15 cellular contexts compared by ENCODE assay signal in genomic region chr7:151117565-151117964, GRCh38. TPM values are rescaled to one million over a fixed set of nuclear protein-coding genes. Genes with fewer than 3 reads are reported as not detected.
DNase-seq lines count a peak whose midpoint lies in the region; ATAC-seq, FAIRE-seq and TF ChIP-seq lines count a peak whose summit lies in the region.
"Had no signal": no experiment of that assay in that cellular context is flagged by ENCODE, and none has a peak within 500 bp of the region (broad histone marks: within the 10 kb centered on the region; RNA-seq: fewer than 3 reads in every experiment).

No MANE protein-coding gene starts in this region.

- POLR2A ChIA-PET in HepG2 (lab: Yijun Ruan, JAX), result no interaction called here

- peaks cover 8% of the 10 kb centered on the region for H3K79me2 ChIP-seq in HepG2 (ENCODE audit: insufficient read depth, low read length)
- peaks cover 72% of the 10 kb centered on the region for H3K79me2 ChIP-seq in mammary epithelial cell (ENCODE audit: insufficient read depth, low read length)

- H3K9me3 Mint-ChIP-seq in endothelial cell (ENCODE audit: unreplicated experiment), result no peaks in the 10 kb centered on the region
- H3K9me3 Mint-ChIP-seq: dendritic cell treated with granulocyte-macrophage colony-stimulating factor and Interleukin-4, amounts not matched to agents 40 ng/mL and 50 ng/mL, for 4 days had no signal

- H3K27ac ChIP-seq in HepG2 (ENCODE audit: extremely low read length, insufficient read depth, low read length) (no peak overlapping the region), right lobe of liver (no peak overlapping the region), mammary epithelial cell (ENCODE audit: insufficient read depth, low read depth, low read length) (no peak overlapping the region)
- H3K27ac ChIP-seq: spleen, WERI-Rb-1 had no signal

- ATAC-seq in HepG2 (no peak), right lobe of liver (no peak), GM21529 (IDR thresholded peaks at IDR 0.05; ENCODE audit: unreplicated experiment) (no peak)

- H4K20me1 ChIP-seq in HepG2 (ENCODE audit: insufficient read depth, low read length), result peaks cover 17% of the 10 kb centered on the region; the same call in 1 of the 2 replicates
- H4K20me1 ChIP-seq in mammary epithelial cell (ENCODE audit: insufficient read depth, low read length), result peaks cover 2% of the 10 kb centered on the region

- intact Hi-C loops in HepG2 (cut with micrococcal nuclease; ENCODE audit: unreplicated experiment) (no loop called here), right lobe of liver (cut with DNase I) (no loop called here), mammary epithelial cell (cut with micrococcal nuclease) (loop anchor here (2.0 kb wide), 1 partner anchor 55 kb away; no protein-coding TSS in a partner anchor)

- BruUV-seq in HepG2 (replicated peaks; lab: Mats Ljungman, UMichigan) (TSS peak; percentile 36), mammary epithelial cell (replicated peaks; lab: Mats Ljungman, UMichigan) (no TSS peak)

- no peak overlapping the region for H3K27ac Mint-ChIP-seq in endothelial cell (ENCODE audit: unreplicated experiment)
- H3K27ac Mint-ChIP-seq: dendritic cell treated with granulocyte-macrophage colony-stimulating factor and Interleukin-4, amounts not matched to agents 40 ng/mL and 50 ng/mL, for 4 days had no signal

- no peak for TF ChIP-seq RAD21 in HepG2 (CRISPR knock-in tag; IDR thresholded peaks at IDR 0.05)

- H3K4me1 Mint-ChIP-seq in endothelial cell (ENCODE audit: unreplicated experiment), result peaks cover 30% of the 10 kb centered on the region

- H3K4me2 ChIP-seq in HepG2 (ENCODE audit: low read depth, low read length) (no peak overlapping the region), mammary epithelial cell (ENCODE audit: insufficient read depth, low read depth, low read length) (peak overlapping the region; percentile 99)

- FAIRE-seq in HepG2 (lab: Jason Lieb, UNC), result no peak

- in situ Hi-C loops in HepG2 (cut with HindIII; ENCODE audit: extremely low pct_ligation_motif_present, low pct_unique_long_range_greater_than_20kb) (no loop called here), mammary epithelial cell (cut with MboI; ENCODE audit: low sequenced_read_pairs in 2 of 2) (no loop called here)

- no peak overlapping the region for H2AFZ ChIP-seq in HepG2 (ENCODE audit: low read length)
- no peak overlapping the region for H2AFZ ChIP-seq in mammary epithelial cell (ENCODE audit: low read depth, low read length)

- TF ChIP-seq CTCF in HepG2 (CRISPR knock-in tag; IDR thresholded peaks at IDR 0.05) (no peak), right lobe of liver (IDR thresholded peaks at IDR 0.05) (no peak), mammary epithelial cell (conservative IDR thresholded peaks at IDR 0.05 in 1 of 2, IDR thresholded peaks at IDR 0.05 in 1 of 2; ENCODE audit: extremely low read depth in 1 of 2, insufficient read depth in 1 of 2, low read depth in 1 of 2, low read length in 2 of 2) (no peak), endothelial cell (IDR thresholded peaks at IDR 0.05; ENCODE audit: unreplicated experiment) (no peak)

- 96% methylated on average over 5 of the region's 12 CpGs for WGBS in HepG2 (ENCODE audit: low lambda C conversion rate)
- WGBS in right lobe of liver (ENCODE audit: insufficient coverage, low coverage, low lambda C conversion rate, missing lambda C conversion rate), result no CpG with 5 or more reads among the region's 12 CpGs
- 77% methylated on average over 12 of the region's 12 CpGs for WGBS in mammary epithelial cell (ENCODE audit: low coverage, missing lambda C conversion rate)

- peaks cover 39% of the 10 kb centered on the region for H3K36me3 Mint-ChIP-seq in endothelial cell (ENCODE audit: low read depth, unreplicated experiment)

- H3K36me3 ChIP-seq in HepG2 (replicated peaks in 1 of 2; ENCODE audit: control insufficient read depth in 1 of 2, insufficient read depth in 2 of 2, low read length in 2 of 2) (peaks cover 20 to 56% of the 10 kb centered on the region in 2 experiments; a peak in 4 of 5 replicates), right lobe of liver (peaks cover 0 to 27% (median 7%) of the 10 kb centered on the region in 4 donors), mammary epithelial cell (ENCODE audit: insufficient read depth, low read length) (peaks cover 28% of the 10 kb centered on the region)

- H3K27me3 ChIP-seq in HepG2 (ENCODE audit: control insufficient read depth in 1 of 2, insufficient read depth in 2 of 2, low read length in 2 of 2) (no peaks in the 10 kb centered on the region), right lobe of liver (no peaks in the 10 kb centered on the region), mammary epithelial cell (ENCODE audit: insufficient read depth, low read length) (no peaks in the 10 kb centered on the region)

- no peak for DNase-seq in HepG2 (ENCODE audit: low spot score)
- DNase-seq in right lobe of liver, result no peak
- DNase-seq in activated CD4-positive, alpha-beta T cell treated with anti-CD3 and anti-CD28 coated beads for 4 hours, result peak; percentile 25 to 30
- DNase-seq in mammary epithelial cell, result no peak
- peak in 4 of 6 experiments; percentile 12 to 58 (median 30) for DNase-seq in stimulated activated naive CD4-positive, alpha-beta T cell (lab: John Stamatoyannopoulos, UW)
- DNase-seq in endothelial cell (ENCODE audit: low spot score), result no peak
- no peak for DNase-seq in DMS 273 treated with DMSO at 0.1 percent for 48 hours (lab: John Stamatoyannopoulos, UW)
- DNase-seq: SHP77, spleen, WERI-Rb-1 had no signal

- H3K4me1 ChIP-seq in HepG2 (ENCODE audit: insufficient read depth, low read length) (no peaks in the 10 kb centered on the region), right lobe of liver (no peaks in the 10 kb centered on the region), mammary epithelial cell (ENCODE audit: insufficient read depth, low read length) (peaks cover 31% of the 10 kb centered on the region)

- no peaks in the 10 kb centered on the region for H3K9me3 ChIP-seq in HepG2 (ENCODE audit: low read length)
- no peaks in the 10 kb centered on the region for H3K9me3 ChIP-seq in right lobe of liver
- H3K9me3 ChIP-seq in mammary epithelial cell (replicated peaks; ENCODE audit: insufficient read depth, low read length), result no peaks in the 10 kb centered on the region
- H3K9me3 ChIP-seq: spleen had no signal

- H3K27me3 Mint-ChIP-seq in endothelial cell (ENCODE audit: unreplicated experiment), result peaks cover 23% of the 10 kb centered on the region

- H3K4me3 Mint-ChIP-seq in endothelial cell (ENCODE audit: unreplicated experiment), result no peak overlapping the region
- H3K4me3 Mint-ChIP-seq: dendritic cell treated with granulocyte-macrophage colony-stimulating factor and Interleukin-4, amounts not matched to agents 40 ng/mL and 50 ng/mL, for 4 days had no signal

- H3K4me3 ChIP-seq in HepG2 (replicated peaks in 1 of 3; ENCODE audit: insufficient read depth in 1 of 3, low read depth in 2 of 3, low read length in 3 of 3) (no peak overlapping the region), right lobe of liver (no peak overlapping the region), mammary epithelial cell (replicated peaks in 1 of 3; ENCODE audit: insufficient read depth in 1 of 3, low read depth in 2 of 3, low read length in 3 of 3) (peak overlapping the region in 1 of 3 experiments; percentile 64)
- H3K4me3 ChIP-seq: spleen had no signal

- H3K9ac ChIP-seq in HepG2 (ENCODE audit: insufficient read depth, low read depth, low read length) (no peak overlapping the region), mammary epithelial cell (ENCODE audit: insufficient read depth, low read length) (no peak overlapping the region)

- CTCF ChIA-PET in HepG2 (lab: Yijun Ruan, JAX; ENCODE audit: low intra/inter-chr PET ratio, low total read pairs), result no interaction called here
- CTCF ChIA-PET in mammary epithelial cell (lab: Charles Lee; ENCODE audit: low non-redundant PET), result no interaction called here

- dilution Hi-C loops in mammary epithelial cell (cut with HindIII; ENCODE audit: low sequenced_read_pairs), result no loop called here

- TF ChIP-seq POLR2A in HepG2 (IDR thresholded peaks at IDR 0.05; ENCODE audit: insufficient read depth in 1 of 2, low read depth in 2 of 2, low read length in 2 of 2) (no peak), right lobe of liver (IDR thresholded peaks at IDR 0.05) (no peak)

- TF ChIP-seq EP300 in HepG2 (IDR thresholded peaks at IDR 0.05; ENCODE audit: low read depth in 2 of 2, low read length in 2 of 2), result no peak
- no peak for TF ChIP-seq EP300 in HepG2 (CRISPR knock-in tag; IDR thresholded peaks at IDR 0.05; ENCODE audit: borderline replicate concordance)

RNA-seq across cellular contexts. Expression of gene AGAP3, which starts 31.3 kb away (rescaled TPM):
- 24.9 and 31.3 TPM in 2 replicates for total RNA-seq in HepG2 (2016; rRNA removed; fragmentation: Illumina TruSeq; extraction: Trizol)
- total RNA-seq in HepG2 (2016; cell fraction: cytosol; rRNA removed; fragmentation: Illumina TruSeq; extraction: Trizol; ENCODE audit: low read depth), result 26.6 and 28.2 TPM in 2 replicates
- total RNA-seq in HepG2 (2016; cell fraction: insoluble cytoplasmic fraction; rRNA removed; fragmentation: Illumina TruSeq; extraction: Trizol), result 24.2 and 30.5 TPM in 2 replicates
- 34.8 and 39.9 TPM in 2 replicates for total RNA-seq in HepG2 (2016; cell fraction: membrane; rRNA removed; fragmentation: Illumina TruSeq; extraction: Trizol)
- 26.5 and 31.8 TPM in 2 replicates for total RNA-seq in HepG2 (2016; cell fraction: nucleus; rRNA removed; fragmentation: Illumina TruSeq; extraction: Trizol)
- 61.4 and 62.0 TPM in 2 replicates for polyA plus RNA-seq in HepG2 (2011; rRNA removed)
- 54.9 and 70.5 TPM in 2 replicates for polyA plus RNA-seq in HepG2 (2011; cell fraction: cytosol; rRNA removed)
- 255 and 313 TPM in 2 replicates for polyA plus RNA-seq in HepG2 (2011; cell fraction: nucleus; rRNA removed)
- 46.4 and 66.8 TPM in 2 replicates for polyA plus RNA-seq in HepG2 (2012)
- 23.3 and 25.2 TPM in 2 replicates for polyA plus RNA-seq in HepG2 (2016; cell fraction: cytosol; fragmentation: Illumina TruSeq; extraction: Trizol; ENCODE audit: low read depth)
- polyA plus RNA-seq in HepG2 (2016; cell fraction: insoluble cytoplasmic fraction; fragmentation: Illumina TruSeq; extraction: Trizol; ENCODE audit: low read depth), result 36.6 and 44.9 TPM in 2 replicates
- 48.3 and 57.9 TPM in 2 replicates for polyA plus RNA-seq in HepG2 (2016; cell fraction: membrane; fragmentation: Illumina TruSeq; extraction: Trizol; ENCODE audit: low read depth)
- 94.3 and 94.4 TPM in 2 replicates for polyA plus RNA-seq in HepG2 (2016; cell fraction: nucleus; fragmentation: Illumina TruSeq; extraction: Trizol; ENCODE audit: insufficient read depth, low read depth)
- polyA minus RNA-seq in HepG2 (2011; rRNA and poly(A)+ RNA removed; ENCODE audit: low replicate concordance), result 70.7 and 91.8 TPM in 2 replicates
- polyA minus RNA-seq in HepG2 (2011; cell fraction: cytosol; rRNA and poly(A)+ RNA removed), result 43.3 and 46.7 TPM in 2 replicates
- polyA minus RNA-seq in HepG2 (2011; cell fraction: nucleus; rRNA and poly(A)+ RNA removed), result 71.4 and 81.1 TPM in 2 replicates
- total RNA-seq in right lobe of liver, result 10 to 100 TPM; 36.3 to 44.3 (median 39.5) TPM
- 100 to 1,000 TPM; 118 to 163 TPM for total RNA-seq in mammary epithelial cell
- 91.6 TPM for polyA plus RNA-seq in mammary epithelial cell
- 114 TPM for polyA minus RNA-seq in mammary epithelial cell
- total RNA-seq in endothelial cell (ENCODE audit: unreplicated experiment), result 206 TPM

RNA-seq across cellular contexts. Expression of gene TMUB1, which starts 34.3 kb away (rescaled TPM):
- total RNA-seq in HepG2 (2016; rRNA removed; fragmentation: Illumina TruSeq; extraction: Trizol) (31.8 and 51.6 TPM in 2 replicates), right lobe of liver (10 to 100 TPM; 27.7 to 63.1 (median 41.8) TPM), mammary epithelial cell (10 to 100 TPM; 16.8 to 38.1 TPM), endothelial cell (ENCODE audit: unreplicated experiment) (40.8 TPM)
- 65.7 and 75.8 TPM in 2 replicates for total RNA-seq in HepG2 (2016; cell fraction: cytosol; rRNA removed; fragmentation: Illumina TruSeq; extraction: Trizol; ENCODE audit: low read depth)
- 32.2 and 52.0 TPM in 2 replicates for total RNA-seq in HepG2 (2016; cell fraction: insoluble cytoplasmic fraction; rRNA removed; fragmentation: Illumina TruSeq; extraction: Trizol)
- 89.1 and 106 TPM in 2 replicates for total RNA-seq in HepG2 (2016; cell fraction: membrane; rRNA removed; fragmentation: Illumina TruSeq; extraction: Trizol)
- total RNA-seq in HepG2 (2016; cell fraction: nucleus; rRNA removed; fragmentation: Illumina TruSeq; extraction: Trizol), result 25.0 and 26.7 TPM in 2 replicates
- polyA plus RNA-seq in HepG2 (2011; rRNA removed) (44.8 and 47.8 TPM in 2 replicates), mammary epithelial cell (28.4 TPM)
- 27.8 and 54.6 TPM in 2 replicates for polyA plus RNA-seq in HepG2 (2011; cell fraction: cytosol; rRNA removed)
- polyA plus RNA-seq in HepG2 (2011; cell fraction: nucleus; rRNA removed), result 66.5 and 75.5 TPM in 2 replicates
- polyA plus RNA-seq in HepG2 (2012), result 33.8 and 40.3 TPM in 2 replicates
- polyA plus RNA-seq in HepG2 (2016; cell fraction: cytosol; fragmentation: Illumina TruSeq; extraction: Trizol; ENCODE audit: low read depth), result 123 and 138 TPM in 2 replicates
- 51.6 and 55.5 TPM in 2 replicates for polyA plus RNA-seq in HepG2 (2016; cell fraction: insoluble cytoplasmic fraction; fragmentation: Illumina TruSeq; extraction: Trizol; ENCODE audit: low read depth)
- polyA plus RNA-seq in HepG2 (2016; cell fraction: membrane; fragmentation: Illumina TruSeq; extraction: Trizol; ENCODE audit: low read depth), result 146 and 154 TPM in 2 replicates
- polyA plus RNA-seq in HepG2 (2016; cell fraction: nucleus; fragmentation: Illumina TruSeq; extraction: Trizol; ENCODE audit: insufficient read depth, low read depth), result 85.5 and 89.1 TPM in 2 replicates
- 5.6 and 25.8 TPM in 2 replicates for polyA minus RNA-seq in HepG2 (2011; rRNA and poly(A)+ RNA removed; ENCODE audit: low replicate concordance)
- polyA minus RNA-seq in HepG2 (2011; cell fraction: cytosol; rRNA and poly(A)+ RNA removed), result 22.8 and 25.2 TPM in 2 replicates
- polyA minus RNA-seq in HepG2 (2011; cell fraction: nucleus; rRNA and poly(A)+ RNA removed), result 5.6 and 6.3 TPM in 2 replicates
- 14.4 TPM for polyA minus RNA-seq in mammary epithelial cell

RNA-seq across cellular contexts. Expression of gene FASTK, which starts 37.0 kb away (rescaled TPM):
- 33.0 and 52.9 TPM in 2 replicates for total RNA-seq in HepG2 (2016; rRNA removed; fragmentation: Illumina TruSeq; extraction: Trizol)
- total RNA-seq in HepG2 (2016; cell fraction: cytosol; rRNA removed; fragmentation: Illumina TruSeq; extraction: Trizol; ENCODE audit: low read depth), result 29.1 and 30.5 TPM in 2 replicates
- total RNA-seq in HepG2 (2016; cell fraction: insoluble cytoplasmic fraction; rRNA removed; fragmentation: Illumina TruSeq; extraction: Trizol), result 32.4 and 60.3 TPM in 2 replicates
- total RNA-seq in HepG2 (2016; cell fraction: membrane; rRNA removed; fragmentation: Illumina TruSeq; extraction: Trizol), result 41.0 and 43.4 TPM in 2 replicates
- total RNA-seq in HepG2 (2016; cell fraction: nucleus; rRNA removed; fragmentation: Illumina TruSeq; extraction: Trizol), result 51.3 and 66.2 TPM in 2 replicates
- 55.7 and 69.5 TPM in 2 replicates for polyA plus RNA-seq in HepG2 (2011; rRNA removed)
- polyA plus RNA-seq in HepG2 (2011; cell fraction: cytosol; rRNA removed), result 26.4 and 50.0 TPM in 2 replicates
- polyA plus RNA-seq in HepG2 (2011; cell fraction: nucleus; rRNA removed), result 502 and 643 TPM in 2 replicates
- polyA plus RNA-seq in HepG2 (2012), result 25.5 and 34.3 TPM in 2 replicates
- 23.6 and 24.6 TPM in 2 replicates for polyA plus RNA-seq in HepG2 (2016; cell fraction: cytosol; fragmentation: Illumina TruSeq; extraction: Trizol; ENCODE audit: low read depth)
- 29.6 and 34.7 TPM in 2 replicates for polyA plus RNA-seq in HepG2 (2016; cell fraction: insoluble cytoplasmic fraction; fragmentation: Illumina TruSeq; extraction: Trizol; ENCODE audit: low read depth)
- 31.2 and 34.1 TPM in 2 replicates for polyA plus RNA-seq in HepG2 (2016; cell fraction: membrane; fragmentation: Illumina TruSeq; extraction: Trizol; ENCODE audit: low read depth)
- 122 and 126 TPM in 2 replicates for polyA plus RNA-seq in HepG2 (2016; cell fraction: nucleus; fragmentation: Illumina TruSeq; extraction: Trizol; ENCODE audit: insufficient read depth, low read depth)
- polyA minus RNA-seq in HepG2 (2011; rRNA and poly(A)+ RNA removed; ENCODE audit: low replicate concordance), result 72.5 and 75.7 TPM in 2 replicates
- polyA minus RNA-seq in HepG2 (2011; cell fraction: cytosol; rRNA and poly(A)+ RNA removed), result 14.0 and 16.2 TPM in 2 replicates
- 80.8 and 95.9 TPM in 2 replicates for polyA minus RNA-seq in HepG2 (2011; cell fraction: nucleus; rRNA and poly(A)+ RNA removed)
- total RNA-seq in right lobe of liver, result 10 to 100 TPM; 33.4 to 48.8 (median 43.9) TPM
- 10 to 100 TPM; 49.7 to 68.8 TPM for total RNA-seq in mammary epithelial cell
- 52.4 TPM for polyA plus RNA-seq in mammary epithelial cell
- 51.5 TPM for polyA minus RNA-seq in mammary epithelial cell
- total RNA-seq in endothelial cell (ENCODE audit: unreplicated experiment), result 68.0 TPM

RNA-seq across cellular contexts. Expression of gene GBX1, which starts 49.9 kb away (rescaled TPM):
- not detected in 2 replicates for total RNA-seq in HepG2 (2016; rRNA removed; fragmentation: Illumina TruSeq; extraction: Trizol)
- total RNA-seq in HepG2 (2016; cell fraction: cytosol; rRNA removed; fragmentation: Illumina TruSeq; extraction: Trizol; ENCODE audit: low read depth), result not detected in 2 replicates
- total RNA-seq in HepG2 (2016; cell fraction: insoluble cytoplasmic fraction; rRNA removed; fragmentation: Illumina TruSeq; extraction: Trizol), result not detected in 2 replicates
- not detected in 2 replicates for total RNA-seq in HepG2 (2016; cell fraction: membrane; rRNA removed; fragmentation: Illumina TruSeq; extraction: Trizol)
- total RNA-seq in HepG2 (2016; cell fraction: nucleus; rRNA removed; fragmentation: Illumina TruSeq; extraction: Trizol), result not detected in 2 replicates
- polyA plus RNA-seq in HepG2 (2011; rRNA removed), result not detected in 2 replicates
- polyA plus RNA-seq in HepG2 (2011; cell fraction: cytosol; rRNA removed), result not detected in 2 replicates
- polyA plus RNA-seq in HepG2 (2011; cell fraction: nucleus; rRNA removed), result not detected in 2 replicates
- polyA plus RNA-seq in HepG2 (2012), result not detected in 2 replicates
- not detected in 2 replicates for polyA plus RNA-seq in HepG2 (2016; cell fraction: cytosol; fragmentation: Illumina TruSeq; extraction: Trizol; ENCODE audit: low read depth)
- polyA plus RNA-seq in HepG2 (2016; cell fraction: insoluble cytoplasmic fraction; fragmentation: Illumina TruSeq; extraction: Trizol; ENCODE audit: low read depth), result not detected in 2 replicates
- polyA plus RNA-seq in HepG2 (2016; cell fraction: membrane; fragmentation: Illumina TruSeq; extraction: Trizol; ENCODE audit: low read depth), result not detected in 2 replicates
- not detected in 2 replicates for polyA plus RNA-seq in HepG2 (2016; cell fraction: nucleus; fragmentation: Illumina TruSeq; extraction: Trizol; ENCODE audit: insufficient read depth, low read depth)
- not detected in 2 replicates for polyA minus RNA-seq in HepG2 (2011; rRNA and poly(A)+ RNA removed; ENCODE audit: low replicate concordance)
- polyA minus RNA-seq in HepG2 (2011; cell fraction: cytosol; rRNA and poly(A)+ RNA removed), result not detected in 2 replicates
- polyA minus RNA-seq in HepG2 (2011; cell fraction: nucleus; rRNA and poly(A)+ RNA removed), result not detected in 2 replicates
- not detected for total RNA-seq in right lobe of liver
- total RNA-seq in mammary epithelial cell, result not detected
- not detected for polyA plus RNA-seq in mammary epithelial cell
- polyA minus RNA-seq in mammary epithelial cell, result not detected
- 13.8 TPM for total RNA-seq in endothelial cell (ENCODE audit: unreplicated experiment)
- total RNA-seq: LHCN-M2, mesenteric fat pad, osteoblast, spleen had no signal
- polyA plus RNA-seq: spleen had no signal

RNA-seq across cellular contexts. Expression of gene SLC4A2, which starts 58.2 kb away (rescaled TPM):
- 47.4 and 73.4 TPM in 2 replicates for total RNA-seq in HepG2 (2016; rRNA removed; fragmentation: Illumina TruSeq; extraction: Trizol)
- total RNA-seq in HepG2 (2016; cell fraction: cytosol; rRNA removed; fragmentation: Illumina TruSeq; extraction: Trizol; ENCODE audit: low read depth), result 8.6 and 14.7 TPM in 2 replicates
- total RNA-seq in HepG2 (2016; cell fraction: insoluble cytoplasmic fraction; rRNA removed; fragmentation: Illumina TruSeq; extraction: Trizol), result 34.8 and 77.4 TPM in 2 replicates
- total RNA-seq in HepG2 (2016; cell fraction: membrane; rRNA removed; fragmentation: Illumina TruSeq; extraction: Trizol), result 26.6 and 30.8 TPM in 2 replicates
- 63.4 and 65.4 TPM in 2 replicates for total RNA-seq in HepG2 (2016; cell fraction: nucleus; rRNA removed; fragmentation: Illumina TruSeq; extraction: Trizol)
- polyA plus RNA-seq in HepG2 (2011; rRNA removed), result 46.0 and 51.9 TPM in 2 replicates
- 27.2 and 39.8 TPM in 2 replicates for polyA plus RNA-seq in HepG2 (2011; cell fraction: cytosol; rRNA removed)
- 152 and 184 TPM in 2 replicates for polyA plus RNA-seq in HepG2 (2011; cell fraction: nucleus; rRNA removed)
- 43.5 and 58.1 TPM in 2 replicates for polyA plus RNA-seq in HepG2 (2012)
- polyA plus RNA-seq in HepG2 (2016; cell fraction: cytosol; fragmentation: Illumina TruSeq; extraction: Trizol; ENCODE audit: low read depth), result 13.4 and 18.9 TPM in 2 replicates
- polyA plus RNA-seq in HepG2 (2016; cell fraction: insoluble cytoplasmic fraction; fragmentation: Illumina TruSeq; extraction: Trizol; ENCODE audit: low read depth), result 43.1 and 59.0 TPM in 2 replicates
- polyA plus RNA-seq in HepG2 (2016; cell fraction: membrane; fragmentation: Illumina TruSeq; extraction: Trizol; ENCODE audit: low read depth), result 34.8 and 39.1 TPM in 2 replicates
- polyA plus RNA-seq in HepG2 (2016; cell fraction: nucleus; fragmentation: Illumina TruSeq; extraction: Trizol; ENCODE audit: insufficient read depth, low read depth), result 204 and 209 TPM in 2 replicates
- 135 and 192 TPM in 2 replicates for polyA minus RNA-seq in HepG2 (2011; rRNA and poly(A)+ RNA removed; ENCODE audit: low replicate concordance)
- polyA minus RNA-seq in HepG2 (2011; cell fraction: cytosol; rRNA and poly(A)+ RNA removed), result 36.1 and 36.4 TPM in 2 replicates
- polyA minus RNA-seq in HepG2 (2011; cell fraction: nucleus; rRNA and poly(A)+ RNA removed), result 37.8 and 40.6 TPM in 2 replicates
- total RNA-seq in right lobe of liver, result 100 to 1,000 TPM in 4 of 6 experiments, 10 to 100 TPM in 2; 74.0 to 140 (median 106) TPM
- total RNA-seq in mammary epithelial cell, result 100 to 1,000 TPM in 1 of 2 donors, 10 to 100 TPM in 1; 46.5 to 138 TPM
- polyA plus RNA-seq in mammary epithelial cell, result 57.9 TPM
- polyA minus RNA-seq in mammary epithelial cell, result 150 TPM
- 115 TPM for total RNA-seq in endothelial cell (ENCODE audit: unreplicated experiment)

Comparison
In these comparisons a context has a peak if more than half of its experiments do, and no peak if none do; other contexts are left out.
1. DNase-seq: peak in activated CD4-positive, alpha-beta T cell treated with anti-CD3 and anti-CD28 coated beads for 4 hours (2 of 2) and stimulated activated naive CD4-positive, alpha-beta T cell (4 of 6); none in HepG2 (single experiment), right lobe of liver (0 of 3), mammary epithelial cell (single experiment), endothelial cell (single experiment) and DMS 273 treated with DMSO at 0.1 percent for 48 hours (single experiment).